Comparison of ENCODE assay signal across 2 cellular contexts in genomic region chr7:143460585-143460984, GRCh38.
TF ChIP-seq lines count a peak whose summit lies in the region.

No MANE protein-coding gene starts in this region.

TF ChIP-seq in SK-N-SH, 30 proteins besides CTCF, POLR2A, EP300 and RAD21 (continued from another document):
- TF ChIP-seq ZBTB33 (IDR thresholded peaks at IDR 0.05; ENCODE audit: borderline replicate concordance, low read depth), result no peak
- no peak for TF ChIP-seq MEF2A (IDR thresholded peaks at IDR 0.05; ENCODE audit: borderline replicate concordance, low read depth)
- no peak for TF ChIP-seq CHD2 (IDR thresholded peaks at IDR 0.05; ENCODE audit: low read length, partially characterized antibody)
- no peak for TF ChIP-seq PBX3 (IDR thresholded peaks at IDR 0.05)
- no peak for TF ChIP-seq RFX5 (IDR thresholded peaks at IDR 0.05; ENCODE audit: low read length)

TF ChIP-seq in SK-N-SH treated with all-trans-retinoic acid at 6 μM for 48 hours, 23 proteins besides CTCF, POLR2A, EP300 and RAD21:
- TF ChIP-seq SNAI2 (CRISPR knock-in tag; IDR thresholded peaks at IDR 0.05) (no peak), TCF4 (CRISPR knock-in tag; IDR thresholded peaks at IDR 0.05; ENCODE audit: borderline replicate concordance) (no peak), GLIS3 (CRISPR knock-in tag; IDR thresholded peaks at IDR 0.05) (no peak), OSR1 (CRISPR knock-in tag; IDR thresholded peaks at IDR 0.05) (no peak), TSHZ2 (CRISPR knock-in tag; IDR thresholded peaks at IDR 0.05) (no peak), ZNF70 (CRISPR knock-in tag; IDR thresholded peaks at IDR 0.05) (no peak), RARB (CRISPR knock-in tag; IDR thresholded peaks at IDR 0.05) (no peak), ARNTL (CRISPR knock-in tag; IDR thresholded peaks at IDR 0.05; ENCODE audit: borderline replicate concordance, low read depth) (no peak), ISL1 (CRISPR knock-in tag; IDR thresholded peaks at IDR 0.05) (no peak), CSDC2 (CRISPR knock-in tag; IDR thresholded peaks at IDR 0.05) (no peak), ESRRG (CRISPR knock-in tag; IDR thresholded peaks at IDR 0.05) (no peak), ZNF8 (CRISPR knock-in tag; IDR thresholded peaks at IDR 0.05) (no peak), ZNF565 (CRISPR knock-in tag; conservative IDR thresholded peaks at IDR 0.05; ENCODE audit: low read depth) (no peak), BACH2 (CRISPR knock-in tag; IDR thresholded peaks at IDR 0.05; ENCODE audit: borderline replicate concordance) (no peak), POU6F1 (CRISPR knock-in tag; IDR thresholded peaks at IDR 0.05; ENCODE audit: borderline replicate concordance, low read depth) (no peak)
TF ChIP-seq in SK-N-SH treated with all-trans-retinoic acid at 6 μM for 48 hours: peak in this region for 0.
